Comparison of ENCODE assay signal across 8 cellular contexts in genomic region chr19:8321067-8321759, GRCh38. TPM values are rescaled to one million over a fixed set of nuclear protein-coding genes. Genes with fewer than 3 reads are reported as not detected.
DNase-seq lines count a peak whose midpoint lies in the region; ATAC-seq and TF ChIP-seq lines count a peak whose summit lies in the region.

TSS of gene NDUFA7 (minus strand) at chr19:8321375. CDS start at chr19:8321358, 17 bp downstream.
TSS of gene RPS28 (plus strand) at chr19:8321496. CDS start at chr19:8321531, 35 bp downstream.

- peaks cover 26 to 84% (median 66%) of the 10 kb centered on the region in 6 donors for H3K4me1 ChIP-seq in spleen

- H3K36me3 ChIP-seq in spleen: peaks cover 0 to 51% (median 20%) of the 10 kb centered on the region in 6 donors

- H3K27me3 ChIP-seq in spleen (replicated peaks in 1 of 7): no peaks in the 10 kb centered on the region

- peak; percentile 54 to 83 (median 81) for TF ChIP-seq POLR2A in spleen (IDR thresholded peaks at IDR 0.05)

- H3K4me3 ChIP-seq in AG10803 (ENCODE audit: low read length) (peak within 1 kb of the TSS; percentile 98), spleen (peak within 1 kb of the TSS; percentile 75 to 98 (median 86))

- ATAC-seq in GM19025 (IDR thresholded peaks at IDR 0.05; ENCODE audit: low read depth, unreplicated experiment): peak; percentile 81
- ATAC-seq in HG03280 (IDR thresholded peaks at IDR 0.05; ENCODE audit: unreplicated experiment): peak; percentile 93

- intact Hi-C loops in spleen (cut with DNase I; ENCODE audit: low total_unique reads): no loop called here

- DNase-seq in AG10803 (ENCODE audit: low read depth): peak; percentile 94
- DNase-seq in NCI-H345 treated with DMSO at 0.1 percent for 48 hours (lab: John Stamatoyannopoulos, UW; ENCODE audit: unreplicated experiment): peak; percentile 89
- peak; percentile 90 to 94 (median 92) for DNase-seq in activated CD4-positive, CD25-positive, alpha-beta regulatory T cell (lab: John Stamatoyannopoulos, UW)
- DNase-seq in caudate nucleus (lab: John Stamatoyannopoulos, UW): peak; percentile 50 to 97 (median 93)
- peak; percentile 96 for DNase-seq in inferior parietal cortex (ENCODE audit: extremely low spot score)
- peak; percentile 98 for DNase-seq in spleen

- WGBS in spleen, 5 donors: 0 to 1% (median 0%) methylated on average over 14 to 53 of the region's 53 CpGs

- TF ChIP-seq CTCF in AG10803 (conservative IDR thresholded peaks at IDR 0.05; ENCODE audit: low read length): peak; percentile 23; the same call in 1 of the 2 replicates
- peak; percentile 26 to 82 (median 68) for TF ChIP-seq CTCF in spleen (IDR thresholded peaks at IDR 0.05 in 8 of 11, conservative IDR thresholded peaks at IDR 0.05 in 3 of 11)

- H3K9me3 ChIP-seq in spleen: no peaks in the 10 kb centered on the region

- H3K27ac ChIP-seq in caudate nucleus (ENCODE audit: low read depth, low read length) (peak within 1 kb of the TSS; percentile 91), spleen (peak within 1 kb of the TSS; percentile 85 to 96 (median 92))

RNA-seq across cellular contexts. Expression of gene NDUFA7, which starts in this region (rescaled TPM):
- total RNA-seq in spleen: 10 to 100 TPM; 14.6 to 43.2 (median 28.0) TPM
- 100 to 1,000 TPM in 1 of 3 donors, 10 to 100 TPM in 2; 95.1 to 131 (median 99.6) TPM for polyA plus RNA-seq in spleen

RNA-seq across cellular contexts. Expression of gene RPS28, which starts in this region (rescaled TPM):
- 1,000 to 10,000 TPM in 4 of 7 donors, 100 to 1,000 TPM in 3; 356 to 1,972 (median 1,411) TPM for total RNA-seq in spleen
- 1,000 to 10,000 TPM; 1,207 to 2,442 (median 2,131) TPM for polyA plus RNA-seq in spleen

Comparison
In these comparisons a context has a peak if more than half of its experiments do, and no peak if none do; other contexts are left out.
1. Peak in every context shown above with its lines: DNase-seq, ATAC-seq, H3K4me3 ChIP-seq and H3K27ac ChIP-seq.